Comparison of ENCODE assay signal across 8 cellular contexts in genomic region chr1:46687095-46687659, GRCh38.
A peak's percentile ranks its signal among the peaks of the same experiment; 100 is the strongest.
DNase-seq lines count a peak whose midpoint lies in the region; ATAC-seq and TF ChIP-seq lines count a peak whose summit lies in the region.

No MANE protein-coding gene starts in this region.

- TF ChIP-seq CTCF in RWPE1 (conservative IDR thresholded peaks at IDR 0.05; ENCODE audit: low read depth): no peak

- POLR2A ChIA-PET in RWPE1 (lab: Yijun Ruan, JAX; ENCODE audit: low non-redundant PET): no interaction called here

- DNase-seq in GM03348 (ENCODE audit: low spot score) (peak; percentile 30), NCI-H446 (lab: John Stamatoyannopoulos, UW) (peak; percentile 82 to 93), fibroblast of gingiva (ENCODE audit: low read depth) (peak; percentile 26), putamen (ENCODE audit: low spot score) (peak; percentile 32), RWPE1 (ENCODE audit: low spot score) (no peak)
- no peak for DNase-seq in stimulated activated CD4-positive, alpha-beta T cell treated with anti-CD3 and anti-CD28 coated beads, Interleukin-4, amount 100 ng/mL, for 1 hour

- no peak overlapping the region for H3K27ac ChIP-seq in RWPE1

- CTCF ChIA-PET in RWPE1 (lab: Yijun Ruan, JAX): interaction anchor here (0.6 kb wide), 1 partner anchor 11 kb away, joined by 3 read pairs; no protein-coding TSS in a partner anchor

- ATAC-seq in HG02870 (IDR thresholded peaks at IDR 0.05; ENCODE audit: unreplicated experiment) (no peak), HG03354 (IDR thresholded peaks at IDR 0.05; ENCODE audit: poor library complexity, severe bottlenecking, unreplicated experiment) (no peak)

Comparison
In these comparisons a context has a peak if more than half of its experiments do, and no peak if none do; other contexts are left out.
1. DNase-seq: peak in GM03348 (single experiment), NCI-H446 (2 of 2), fibroblast of gingiva (single experiment) and putamen (single experiment); none in RWPE1 (single experiment) and stimulated activated CD4-positive, alpha-beta T cell treated with anti-CD3 and anti-CD28 coated beads, Interleukin-4, amount 100 ng/mL, for 1 hour (single experiment).